ENCODE assay signal across 13 cellular contexts in the genomic region with DNA sequence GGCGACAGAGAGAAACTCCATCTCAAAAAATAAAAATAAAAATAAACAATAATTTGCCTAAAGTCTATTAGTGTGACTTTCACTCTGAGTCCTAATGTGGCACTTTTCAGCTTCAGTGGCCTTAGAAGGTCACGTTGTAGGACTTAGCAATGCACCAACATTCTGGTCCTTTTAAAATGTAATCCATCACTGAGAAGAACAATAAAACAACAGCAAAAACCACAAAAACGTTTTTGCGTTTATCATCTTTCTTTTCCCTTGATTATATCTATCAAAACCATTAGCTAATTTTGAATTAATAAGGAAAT.
A peak's percentile ranks its signal among the peaks of the same experiment; 100 is the strongest.
DNase-seq lines count a peak whose midpoint lies in the region; ATAC-seq, FAIRE-seq and TF ChIP-seq lines count a peak whose summit lies in the region.
"Had no signal": no experiment of that assay in that cellular context is flagged by ENCODE, and none has a peak within 500 bp of the region (broad histone marks: within the 10 kb centered on the region; RNA-seq: fewer than 3 reads in every experiment).

No MANE protein-coding gene starts in this region.

- intact Hi-C loops in psoas muscle (cut with DNase I): no loop called here

- H3K4me3 ChIP-seq in astrocyte (ENCODE audit: insufficient read depth, low read depth, low read length) (no peak overlapping the region), psoas muscle (no peak overlapping the region)
- H3K4me3 ChIP-seq: breast epithelium had no signal

- H3K79me2 ChIP-seq in astrocyte (ENCODE audit: insufficient read depth, low read length): no peaks in the 10 kb centered on the region

- no peaks in the 10 kb centered on the region for H4K20me1 ChIP-seq in astrocyte (ENCODE audit: insufficient read depth, low read length)

- peaks cover 2% of the 10 kb centered on the region for H3K36me3 Mint-ChIP-seq in astrocyte (ENCODE audit: low read depth, unreplicated experiment)
- H3K36me3 Mint-ChIP-seq: CD4-positive, CD25-positive, alpha-beta regulatory T cell had no signal

- no peak overlapping the region for H3K4me2 ChIP-seq in astrocyte (ENCODE audit: low read length)

- ATAC-seq in GM18858 (IDR thresholded peaks at IDR 0.05; ENCODE audit: unreplicated experiment) (peak; percentile 51), GM21528 (IDR thresholded peaks at IDR 0.05; ENCODE audit: low FRiP score, unreplicated experiment) (peak; percentile 42), HG03095 (IDR thresholded peaks at IDR 0.05; ENCODE audit: unreplicated experiment) (peak; percentile 35), psoas muscle (no peak)

- TF ChIP-seq CTCF in astrocyte (IDR thresholded peaks at IDR 0.05; ENCODE audit: insufficient read depth, low read depth, low read length): no peak
- no peak for TF ChIP-seq CTCF in psoas muscle (IDR thresholded peaks at IDR 0.05)
- TF ChIP-seq CTCF in D721Med (IDR thresholded peaks at IDR 0.05; ENCODE audit: insufficient read depth, missing control alignments): no peak

- H3K4me1 ChIP-seq in astrocyte (ENCODE audit: insufficient read depth, low read length) (peaks cover 13% of the 10 kb centered on the region), psoas muscle (no peaks in the 10 kb centered on the region)
- H3K4me1 ChIP-seq: breast epithelium had no signal

- H3K9me3 ChIP-seq in astrocyte (ENCODE audit: insufficient read depth, low read depth, low read length) (no peaks in the 10 kb centered on the region), psoas muscle (no peaks in the 10 kb centered on the region)
- H3K9me3 ChIP-seq: breast epithelium had no signal

- no peaks in the 10 kb centered on the region for H3K27me3 Mint-ChIP-seq in astrocyte (ENCODE audit: low read depth, unreplicated experiment)

- DNase-seq in astrocyte (ENCODE audit: low read depth) (no peak), mesenteric fat pad (ENCODE audit: low spot score) (no peak), psoas muscle (no peak), SKM-1 treated with dmso at 0.1 percent for 144 hours (lab: John Stamatoyannopoulos, UW; ENCODE audit: unreplicated experiment) (no peak), D721Med (ENCODE audit: insufficient read length, low spot score) (no peak)
- DNase-seq: activated T-cell treated with anti-CD3 and anti-CD28 coated beads, Interleukin-2, amount 50 U/mL, for 4 hours; CD4-positive, CD25-positive, alpha-beta regulatory T cell; NCI-H187; stimulated activated CD8-positive, alpha-beta memory T cell treated with anti-CD3 and anti-CD28 coated beads, Interleukin-4, amount 100 ng/mL, for 48 hours had no signal

- no peak overlapping the region for H2AFZ ChIP-seq in astrocyte (ENCODE audit: low read depth, low read length)

- H3K36me3 ChIP-seq in astrocyte (ENCODE audit: insufficient read depth, low read length): no peaks in the 10 kb centered on the region
- no peaks in the 10 kb centered on the region for H3K36me3 ChIP-seq in psoas muscle (ENCODE audit: insufficient read depth in 1 of 2, low read depth in 1 of 2)
- H3K36me3 ChIP-seq: breast epithelium had no signal

- no peak overlapping the region for H3K9ac ChIP-seq in astrocyte (ENCODE audit: low read length)

- peaks cover 14% of the 10 kb centered on the region for H3K9me3 Mint-ChIP-seq in astrocyte (ENCODE audit: unreplicated experiment)

- FAIRE-seq in astrocyte (lab: Jason Lieb, UNC) (no peak), D721Med (lab: Jason Lieb, UNC) (no peak)

- peaks cover 7% of the 10 kb centered on the region for H3K4me1 Mint-ChIP-seq in astrocyte (ENCODE audit: low read depth, unreplicated experiment)
- H3K4me1 Mint-ChIP-seq: CD4-positive, CD25-positive, alpha-beta regulatory T cell had no signal

- H3K27ac Mint-ChIP-seq in astrocyte (ENCODE audit: unreplicated experiment): no peak overlapping the region

- H3K4me3 Mint-ChIP-seq in astrocyte (ENCODE audit: unreplicated experiment): no peak overlapping the region
- H3K4me3 Mint-ChIP-seq: activated T-cell treated with anti-CD3 and anti-CD28 coated beads, Interleukin-2, amount 50 U/mL, for 4 hours; CD4-positive, CD25-positive, alpha-beta regulatory T cell had no signal

- 87 to 90% (median 90%) methylated on average over 4 of the region's 4 CpGs for WGBS in psoas muscle, 3 donors

- H3K27me3 ChIP-seq in astrocyte (ENCODE audit: insufficient read depth, low read length) (no peaks in the 10 kb centered on the region), psoas muscle (ENCODE audit: insufficient read depth in 3 of 3, low read length in 2 of 3) (no peaks in the 10 kb centered on the region)
- H3K27me3 ChIP-seq: breast epithelium had no signal

- H3K27ac ChIP-seq in astrocyte (ENCODE audit: low read depth, low read length) (peak overlapping the region; percentile 79), psoas muscle (no peak overlapping the region)
- H3K27ac ChIP-seq: breast epithelium had no signal

Comparison
In these comparisons a context has a peak if more than half of its experiments do, and no peak if none do; other contexts are left out.
1. ATAC-seq: peak in GM18858 (single experiment), GM21528 (single experiment) and HG03095 (single experiment); none in psoas muscle (0 of 4).